In genomic region chr2:216416571-216417307, GRCh38 we compare ENCODE assay signal across 1 cellular context.
TF ChIP-seq lines count a peak whose summit lies in the region.

No MANE protein-coding gene starts in this region.

TF ChIP-seq in K562, 482 proteins besides CTCF, POLR2A, EP300 and RAD21 (continued from another document and continues in another):
- no peak for TF ChIP-seq HSF4 (CRISPR knock-in tag; IDR thresholded peaks at IDR 0.05; ENCODE audit: borderline replicate concordance)
- TF ChIP-seq, protein P1, sequence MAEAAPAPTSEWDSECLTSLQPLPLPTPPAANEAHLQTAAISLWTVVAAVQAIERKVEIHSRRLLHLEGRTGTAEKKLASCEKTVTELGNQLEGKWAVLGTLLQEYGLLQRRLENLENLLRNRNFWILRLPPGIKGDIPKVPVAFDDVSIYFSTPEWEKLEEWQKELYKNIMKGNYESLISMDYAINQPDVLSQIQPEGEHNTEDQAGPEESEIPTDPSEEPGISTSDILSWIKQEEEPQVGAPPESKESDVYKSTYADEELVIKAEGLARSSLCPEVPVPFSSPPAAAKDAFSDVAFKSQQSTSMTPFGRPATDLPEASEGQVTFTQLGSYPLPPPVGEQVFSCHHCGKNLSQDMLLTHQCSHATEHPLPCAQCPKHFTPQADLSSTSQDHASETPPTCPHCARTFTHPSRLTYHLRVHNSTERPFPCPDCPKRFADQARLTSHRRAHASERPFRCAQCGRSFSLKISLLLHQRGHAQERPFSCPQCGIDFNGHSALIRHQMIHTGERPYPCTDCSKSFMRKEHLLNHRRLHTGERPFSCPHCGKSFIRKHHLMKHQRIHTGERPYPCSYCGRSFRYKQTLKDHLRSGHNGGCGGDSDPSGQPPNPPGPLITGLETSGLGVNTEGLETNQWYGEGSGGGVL (CRISPR knock-in tag; IDR thresholded peaks at IDR 0.05), result no peak
- no peak for TF ChIP-seq ATF2 (CRISPR knock-in tag; IDR thresholded peaks at IDR 0.05)
- TF ChIP-seq SP1 (CRISPR knock-in tag; IDR thresholded peaks at IDR 0.05), result no peak
- TF ChIP-seq HMGN3 (IDR thresholded peaks at IDR 0.05; ENCODE audit: borderline replicate concordance, extremely low read depth, insufficient read length, low read depth, low read length), result no peak
- TF ChIP-seq BRD9 (IDR thresholded peaks at IDR 0.05; ENCODE audit: low read depth, partially characterized antibody), result peak; percentile 51
- TF ChIP-seq RUNX1 (IDR thresholded peaks at IDR 0.05; ENCODE audit: low read depth), result no peak
- no peak for TF ChIP-seq CBFB (CRISPR knock-in tag; IDR thresholded peaks at IDR 0.05)
- TF ChIP-seq, protein P2, sequence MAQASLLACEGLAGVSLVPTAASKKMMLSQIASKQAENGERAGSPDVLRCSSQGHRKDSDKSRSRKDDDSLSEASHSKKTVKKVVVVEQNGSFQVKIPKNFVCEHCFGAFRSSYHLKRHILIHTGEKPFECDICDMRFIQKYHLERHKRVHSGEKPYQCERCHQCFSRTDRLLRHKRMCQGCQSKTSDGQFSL (CRISPR knock-in tag; IDR thresholded peaks at IDR 0.05), result no peak
- TF ChIP-seq, protein P2 (tag; IDR thresholded peaks at IDR 0.05), result no peak
- no peak for TF ChIP-seq ZNF24 (IDR thresholded peaks at IDR 0.05)
- no peak for TF ChIP-seq CEBPZ (IDR thresholded peaks at IDR 0.05; ENCODE audit: borderline replicate concordance, low read depth, low read length)
- no peak for TF ChIP-seq ZBTB1 (CRISPR knock-in tag; IDR thresholded peaks at IDR 0.05; ENCODE audit: borderline replicate concordance, low read depth)
- TF ChIP-seq NONO (IDR thresholded peaks at IDR 0.05; ENCODE audit: low read depth in 2 of 2, low read length in 1 of 2), result no peak
- TF ChIP-seq ZNF354B (CRISPR knock-in tag; IDR thresholded peaks at IDR 0.05), result no peak
- TF ChIP-seq ZNF124 (CRISPR knock-in tag; IDR thresholded peaks at IDR 0.05), result no peak
- TF ChIP-seq ZC3H8 (IDR thresholded peaks at IDR 0.05), result no peak
- no peak for TF ChIP-seq MAFK (IDR thresholded peaks at IDR 0.05; ENCODE audit: low read length)
- TF ChIP-seq NR2C1 (IDR thresholded peaks at IDR 0.05), result no peak
- TF ChIP-seq NR2C1 (tag; IDR thresholded peaks at IDR 0.05), result no peak
- TF ChIP-seq IFI16 (CRISPR knock-in tag; IDR thresholded peaks at IDR 0.05), result no peak
- no peak for TF ChIP-seq ZNF644 (tag; IDR thresholded peaks at IDR 0.05; ENCODE audit: low read depth)
- TF ChIP-seq ZNF224 (CRISPR knock-in tag; IDR thresholded peaks at IDR 0.05), result no peak
- peak; percentile 80 for TF ChIP-seq KLF16 (IDR thresholded peaks at IDR 0.05)
- TF ChIP-seq CREBBP (IDR thresholded peaks at IDR 0.05; ENCODE audit: low read depth, low read length), result no peak
- TF ChIP-seq, protein P3, sequence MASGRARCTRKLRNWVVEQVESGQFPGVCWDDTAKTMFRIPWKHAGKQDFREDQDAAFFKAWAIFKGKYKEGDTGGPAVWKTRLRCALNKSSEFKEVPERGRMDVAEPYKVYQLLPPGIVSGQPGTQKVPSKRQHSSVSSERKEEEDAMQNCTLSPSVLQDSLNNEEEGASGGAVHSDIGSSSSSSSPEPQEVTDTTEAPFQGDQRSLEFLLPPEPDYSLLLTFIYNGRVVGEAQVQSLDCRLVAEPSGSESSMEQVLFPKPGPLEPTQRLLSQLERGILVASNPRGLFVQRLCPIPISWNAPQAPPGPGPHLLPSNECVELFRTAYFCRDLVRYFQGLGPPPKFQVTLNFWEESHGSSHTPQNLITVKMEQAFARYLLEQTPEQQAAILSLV (tag; IDR thresholded peaks at IDR 0.05), result no peak
- TF ChIP-seq ZNF239 (CRISPR knock-in tag; IDR thresholded peaks at IDR 0.05), result no peak
- TF ChIP-seq STAT5B (CRISPR knock-in tag; IDR thresholded peaks at IDR 0.05), result no peak
- TF ChIP-seq ZKSCAN1 (IDR thresholded peaks at IDR 0.05; ENCODE audit: low read depth, low read length), result no peak
- TF ChIP-seq XRCC3 (IDR thresholded peaks at IDR 0.05), result no peak
- no peak for TF ChIP-seq ZNF511 (CRISPR knock-in tag; IDR thresholded peaks at IDR 0.05)
- no peak; the same call in 1 of the 2 replicates for TF ChIP-seq HDAC2 (IDR thresholded peaks at IDR 0.05)
- TF ChIP-seq NR3C1 (CRISPR knock-in tag; IDR thresholded peaks at IDR 0.05), result no peak
- peak; percentile 9 for TF ChIP-seq SMAD1 (IDR thresholded peaks at IDR 0.05; ENCODE audit: low read depth, low read length, partially characterized antibody)
- TF ChIP-seq THRAP3 (IDR thresholded peaks at IDR 0.05; ENCODE audit: borderline replicate concordance), result no peak
- no peak for TF ChIP-seq ZNF445 (CRISPR knock-in tag; IDR thresholded peaks at IDR 0.05; ENCODE audit: low read depth)
- TF ChIP-seq, protein P4, sequence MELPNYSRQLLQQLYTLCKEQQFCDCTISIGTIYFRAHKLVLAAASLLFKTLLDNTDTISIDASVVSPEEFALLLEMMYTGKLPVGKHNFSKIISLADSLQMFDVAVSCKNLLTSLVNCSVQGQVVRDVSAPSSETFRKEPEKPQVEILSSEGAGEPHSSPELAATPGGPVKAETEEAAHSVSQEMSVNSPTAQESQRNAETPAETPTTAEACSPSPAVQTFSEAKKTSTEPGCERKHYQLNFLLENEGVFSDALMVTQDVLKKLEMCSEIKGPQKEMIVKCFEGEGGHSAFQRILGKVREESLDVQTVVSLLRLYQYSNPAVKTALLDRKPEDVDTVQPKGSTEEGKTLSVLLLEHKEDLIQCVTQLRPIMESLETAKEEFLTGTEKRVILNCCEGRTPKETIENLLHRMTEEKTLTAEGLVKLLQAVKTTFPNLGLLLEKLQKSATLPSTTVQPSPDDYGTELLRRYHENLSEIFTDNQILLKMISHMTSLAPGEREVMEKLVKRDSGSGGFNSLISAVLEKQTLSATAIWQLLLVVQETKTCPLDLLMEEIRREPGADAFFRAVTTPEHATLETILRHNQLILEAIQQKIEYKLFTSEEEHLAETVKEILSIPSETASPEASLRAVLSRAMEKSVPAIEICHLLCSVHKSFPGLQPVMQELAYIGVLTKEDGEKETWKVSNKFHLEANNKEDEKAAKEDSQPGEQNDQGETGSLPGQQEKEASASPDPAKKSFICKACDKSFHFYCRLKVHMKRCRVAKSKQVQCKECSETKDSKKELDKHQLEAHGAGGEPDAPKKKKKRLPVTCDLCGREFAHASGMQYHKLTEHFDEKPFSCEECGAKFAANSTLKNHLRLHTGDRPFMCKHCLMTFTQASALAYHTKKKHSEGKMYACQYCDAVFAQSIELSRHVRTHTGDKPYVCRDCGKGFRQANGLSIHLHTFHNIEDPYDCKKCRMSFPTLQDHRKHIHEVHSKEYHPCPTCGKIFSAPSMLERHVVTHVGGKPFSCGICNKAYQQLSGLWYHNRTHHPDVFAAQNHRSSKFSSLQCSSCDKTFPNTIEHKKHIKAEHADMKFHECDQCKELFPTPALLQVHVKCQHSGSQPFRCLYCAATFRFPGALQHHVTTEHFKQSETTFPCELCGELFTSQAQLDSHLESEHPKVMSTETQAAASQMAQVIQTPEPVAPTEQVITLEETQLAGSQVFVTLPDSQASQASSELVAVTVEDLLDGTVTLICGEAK (IDR thresholded peaks at IDR 0.05), result no peak
- TF ChIP-seq, protein P4 (CRISPR knock-in tag; IDR thresholded peaks at IDR 0.05), result no peak
- TF ChIP-seq NCOA2 (IDR thresholded peaks at IDR 0.05; ENCODE audit: partially characterized antibody in 2 of 2), result no peak
- no peak for TF ChIP-seq NFE2 (IDR thresholded peaks at IDR 0.05; ENCODE audit: low read depth)
- TF ChIP-seq NR4A1 (CRISPR knock-in tag; IDR thresholded peaks at IDR 0.05), result no peak
- no peak for TF ChIP-seq NR4A1 (tag; IDR thresholded peaks at IDR 0.05)
- TF ChIP-seq ZEB2 (IDR thresholded peaks at IDR 0.05), result peak; percentile 91
- TF ChIP-seq, protein P5, sequence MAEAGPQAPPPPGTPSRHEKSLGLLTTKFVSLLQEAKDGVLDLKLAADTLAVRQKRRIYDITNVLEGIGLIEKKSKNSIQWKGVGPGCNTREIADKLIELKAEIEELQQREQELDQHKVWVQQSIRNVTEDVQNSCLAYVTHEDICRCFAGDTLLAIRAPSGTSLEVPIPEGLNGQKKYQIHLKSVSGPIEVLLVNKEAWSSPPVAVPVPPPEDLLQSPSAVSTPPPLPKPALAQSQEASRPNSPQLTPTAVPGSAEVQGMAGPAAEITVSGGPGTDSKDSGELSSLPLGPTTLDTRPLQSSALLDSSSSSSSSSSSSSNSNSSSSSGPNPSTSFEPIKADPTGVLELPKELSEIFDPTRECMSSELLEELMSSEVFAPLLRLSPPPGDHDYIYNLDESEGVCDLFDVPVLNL (CRISPR knock-in tag; IDR thresholded peaks at IDR 0.05; ENCODE audit: low read depth), result no peak
- TF ChIP-seq POU5F1 (IDR thresholded peaks at IDR 0.05; ENCODE audit: borderline replicate concordance, low read depth, low read length, partially characterized antibody), result no peak
- no peak for TF ChIP-seq NUFIP1 (IDR thresholded peaks at IDR 0.05; ENCODE audit: partially characterized antibody)
- TF ChIP-seq GTF2E2 (tag; IDR thresholded peaks at IDR 0.05), result no peak
- TF ChIP-seq LEF1 (IDR thresholded peaks at IDR 0.05), result peak; percentile 78
- TF ChIP-seq C11orf30 (IDR thresholded peaks at IDR 0.05; ENCODE audit: low read depth), result no peak
- TF ChIP-seq MCM7 (IDR thresholded peaks at IDR 0.05), result no peak
- TF ChIP-seq BDP1 (IDR thresholded peaks at IDR 0.05; ENCODE audit: insufficient read depth, insufficient read length), result no peak
- TF ChIP-seq SRSF1 (IDR thresholded peaks at IDR 0.05; ENCODE audit: low read depth, low read length), result no peak
- TF ChIP-seq ZNF197 (CRISPR knock-in tag; IDR thresholded peaks at IDR 0.05; ENCODE audit: low read depth), result no peak
